10 cellular contexts compared by ENCODE assay signal in genomic region chr1:36109041-36109679, GRCh38. TPM values are rescaled to one million over a fixed set of nuclear protein-coding genes. Genes with fewer than 3 reads are reported as not detected.
DNase-seq lines count a peak whose midpoint lies in the region; ATAC-seq and TF ChIP-seq lines count a peak whose summit lies in the region.
"Had no signal": no experiment of that assay in that cellular context is flagged by ENCODE, and none has a peak within 500 bp of the region (broad histone marks: within the 10 kb centered on the region; RNA-seq: fewer than 3 reads in every experiment).

No MANE protein-coding gene starts in this region.

- H3K27ac ChIP-seq in GM23248 (peak overlapping the region; percentile 54), SK-N-SH (ENCODE audit: low read depth in 2 of 2, low read length in 1 of 2) (peak overlapping the region in 1 of 2 experiments; percentile 55; a peak in 2 of 4 replicates), ovary (no peak overlapping the region)

- DNase-seq in GM23248 (peak; percentile 90), SK-N-SH (no peak), MCF 10A (ENCODE audit: unreplicated experiment) (peak; percentile 42), osteocyte (ENCODE audit: extremely low spot score, unreplicated experiment) (no peak), left colon (no peak), ovary (no peak)
- DNase-seq in effector CD4-positive, alpha-beta T cell: no peak
- DNase-seq: NCI-H1105 had no signal

- H3K4me3 ChIP-seq in GM23248 (no peak overlapping the region), SK-N-SH (ENCODE audit: low read depth in 2 of 2, low read length in 1 of 2) (no peak overlapping the region), ovary (no peak overlapping the region)

- H3K9ac ChIP-seq in GM23248: peak overlapping the region; percentile 54
- peak overlapping the region; percentile 25; the same call in 1 of the 2 replicates for H3K9ac ChIP-seq in SK-N-SH

- no peak overlapping the region for H3K4me3 Mint-ChIP-seq in MCF 10A (ENCODE audit: unreplicated experiment)
- H3K4me3 Mint-ChIP-seq in osteocyte (ENCODE audit: unreplicated experiment): no peak overlapping the region

- WGBS in GM23248 (ENCODE audit: low coverage in 1 of 2, low lambda C conversion rate in 2 of 2, missing lambda C conversion rate in 2 of 2), 2 experiments: 63 to 73% methylated on average over 6 to 11 of the region's 11 CpGs
- WGBS in SK-N-SH (ENCODE audit: low lambda C conversion rate): 47% methylated on average over 8 of the region's 11 CpGs
- 65 to 72% (median 68%) methylated on average over 11 of the region's 11 CpGs for WGBS in ovary, 3 donors

- no peak for TF ChIP-seq RAD21 in SK-N-SH (IDR thresholded peaks at IDR 0.05; ENCODE audit: low read length)

- in situ Hi-C loops in GM23248 (cut with MboI): loop anchor here (10.0 kb wide), 1 partner anchor 186 kb away; no protein-coding TSS in a partner anchor

- no peaks in the 10 kb centered on the region for H3K9me3 ChIP-seq in GM23248 (ENCODE audit: low read depth)
- H3K9me3 ChIP-seq in SK-N-SH: no peaks in the 10 kb centered on the region
- no peaks in the 10 kb centered on the region for H3K9me3 ChIP-seq in ovary

- BruUV-seq in MCF 10A (replicated peaks; lab: Mats Ljungman, UMichigan): no TSS peak

- no peak for TF ChIP-seq CTCF in SK-N-SH (IDR thresholded peaks at IDR 0.05)
- TF ChIP-seq CTCF in MCF 10A (IDR thresholded peaks at IDR 0.05; ENCODE audit: unreplicated experiment): no peak
- no peak for TF ChIP-seq CTCF in osteocyte (IDR thresholded peaks at IDR 0.05)
- no peak for TF ChIP-seq CTCF in ovary (IDR thresholded peaks at IDR 0.05)

- H4K20me1 ChIP-seq in GM23248 (ENCODE audit: insufficient read depth) (no peaks in the 10 kb centered on the region), SK-N-SH (ENCODE audit: insufficient read depth) (no peaks in the 10 kb centered on the region)

- H3K79me2 ChIP-seq in GM23248 (ENCODE audit: insufficient read depth): no peaks in the 10 kb centered on the region
- H3K79me2 ChIP-seq in SK-N-SH (ENCODE audit: insufficient read depth): no peaks in the 10 kb centered on the region

- no peaks in the 10 kb centered on the region for H3K36me3 Mint-ChIP-seq in MCF 10A (ENCODE audit: insufficient read depth, unreplicated experiment)
- H3K36me3 Mint-ChIP-seq in osteocyte (ENCODE audit: unreplicated experiment): no peaks in the 10 kb centered on the region

- TF ChIP-seq EP300 in SK-N-SH (IDR thresholded peaks at IDR 0.05; ENCODE audit: borderline replicate concordance in 1 of 2, low read depth in 1 of 2, low read length in 1 of 2) (no peak), ovary (IDR thresholded peaks at IDR 0.05) (no peak)

- H3K27ac Mint-ChIP-seq in MCF 10A (ENCODE audit: low read depth, unreplicated experiment) (no peak overlapping the region), osteocyte (ENCODE audit: unreplicated experiment) (peak overlapping the region; percentile 85)

- H3K4me2 ChIP-seq in GM23248 (ENCODE audit: unreplicated experiment): no peak overlapping the region
- H3K4me2 ChIP-seq in SK-N-SH: peak overlapping the region; percentile 43; the same call in 1 of the 2 replicates

- H3K9me3 Mint-ChIP-seq in MCF 10A (ENCODE audit: unreplicated experiment): no peaks in the 10 kb centered on the region
- no peaks in the 10 kb centered on the region for H3K9me3 Mint-ChIP-seq in osteocyte (ENCODE audit: unreplicated experiment)

- H3K27me3 ChIP-seq in GM23248 (replicated peaks; ENCODE audit: insufficient read depth) (no peaks in the 10 kb centered on the region), SK-N-SH (ENCODE audit: insufficient read depth) (no peaks in the 10 kb centered on the region), ovary (no peaks in the 10 kb centered on the region)

- CTCF ChIA-PET in SK-N-SH (lab: Yijun Ruan, JAX) (interaction anchor here (1.7 to 32.6 kb wide), 3 partner anchors 9 to 40 kb away, joined by 4 to 700 read pairs (median 11); partner anchors contain the start of gene TRAPPC3), MCF 10A (lab: Yijun Ruan, JAX) (interaction anchor here (1.0 to 2.0 kb wide), 3 partner anchors 8 to 79 kb away, joined by 3 to 5 read pairs (median 4); no protein-coding TSS in a partner anchor)

- H3K27me3 Mint-ChIP-seq in MCF 10A (ENCODE audit: insufficient read depth, unreplicated experiment) (no peaks in the 10 kb centered on the region), osteocyte (ENCODE audit: unreplicated experiment) (no peaks in the 10 kb centered on the region)

- H3K4me1 ChIP-seq in GM23248 (ENCODE audit: insufficient read depth): peaks cover 13% of the 10 kb centered on the region
- H3K4me1 ChIP-seq in SK-N-SH (ENCODE audit: control insufficient read depth in 1 of 2, insufficient read depth in 2 of 2, low read depth in 1 of 2, low read length in 1 of 2): peaks cover 6 to 13% of the 10 kb centered on the region in 2 experiments; a peak in 3 of 4 replicates
- H3K4me1 ChIP-seq in ovary (ENCODE audit: insufficient read depth): no peaks in the 10 kb centered on the region

- H3F3A ChIP-seq in GM23248 (ENCODE audit: insufficient read depth) (0 out of 2 replicates have a peak, but pooled peaks cover 3% of the 10 kb centered on the region), SK-N-SH (replicated peaks; ENCODE audit: insufficient read depth) (peaks cover 2% of the 10 kb centered on the region)

- TF ChIP-seq POLR2A in ovary (IDR thresholded peaks at IDR 0.05): no peak

- H2AFZ ChIP-seq in GM23248 (peak overlapping the region; percentile 51; the same call in 1 of the 2 replicates), SK-N-SH (ENCODE audit: low read depth) (peak overlapping the region; percentile 85)

- POLR2A ChIA-PET in SK-N-SH (lab: Yijun Ruan, JAX) (no interaction called here), MCF 10A (lab: Yijun Ruan, JAX) (no interaction called here)

- peaks cover 6% of the 10 kb centered on the region for H3K4me1 Mint-ChIP-seq in MCF 10A (ENCODE audit: insufficient read depth, unreplicated experiment)
- peaks cover 48% of the 10 kb centered on the region for H3K4me1 Mint-ChIP-seq in osteocyte (ENCODE audit: unreplicated experiment)

- no peaks in the 10 kb centered on the region for H3K36me3 ChIP-seq in GM23248 (ENCODE audit: low read depth)
- H3K36me3 ChIP-seq in SK-N-SH (replicated peaks in 1 of 2; ENCODE audit: control insufficient read depth in 1 of 2, insufficient read depth in 2 of 2, low read length in 1 of 2): no peaks in the 10 kb centered on the region
- no peaks in the 10 kb centered on the region for H3K36me3 ChIP-seq in ovary

- H3K9me2 ChIP-seq in GM23248 (ENCODE audit: insufficient read depth) (no peaks in the 10 kb centered on the region), SK-N-SH (no peaks in the 10 kb centered on the region)

- ATAC-seq in left colon (no peak), GM21447 (IDR thresholded peaks at IDR 0.05; ENCODE audit: unreplicated experiment) (no peak)

- intact Hi-C loops in MCF 10A (cut with micrococcal nuclease): no loop called here
- intact Hi-C loops in left colon (cut with DNase I, micrococcal nuclease): no loop called here
- intact Hi-C loops in ovary (cut with DNase I): loop anchor here in 1 of 4 donors (10.0 kb wide), 1 partner anchor 316 kb away; no protein-coding TSS in a partner anchor

RNA-seq across cellular contexts. Expression of gene COL8A2, which starts 15.9 kb away (rescaled TPM):
- 30.5 and 33.1 TPM in 2 replicates for total RNA-seq in GM23248 (2014; rRNA removed; shearing (Covaris generic))
- 2.9 and 3.2 TPM in 2 replicates for polyA plus RNA-seq in GM23248 (2016; fragmentation: Nextera tagmentation; extraction: Ambion mirVana)
- polyA plus RNA-seq in SK-N-SH (2012; rRNA removed): 2.6 and 3.1 TPM in 2 replicates
- 1.6 and 2.6 TPM in 2 replicates for polyA plus RNA-seq in SK-N-SH (2012; cell fraction: cytosol; rRNA removed)
- 2.3 and 2.6 TPM in 2 replicates for polyA plus RNA-seq in SK-N-SH (2012; cell fraction: nucleus; rRNA removed)
- total RNA-seq in MCF 10A (2022): not detected in 2 replicates
- 8.2 and 10.1 TPM in 2 replicates for total RNA-seq in osteocyte
- total RNA-seq in left colon: 1 to 10 TPM in 1 of 2 donors, under 1 TPM in 1; 0.55 to 1.8 TPM
- 1 to 10 TPM; 2.5 to 6.2 (median 4.1) TPM for total RNA-seq in ovary
- 1 to 10 TPM; 2.3 to 4.6 TPM for polyA plus RNA-seq in ovary
- polyA plus RNA-seq: neural cell had no signal

RNA-seq across cellular contexts. Expression of gene ADPRS, which starts 20.5 kb away (rescaled TPM):
- 64.7 and 70.3 TPM in 2 replicates for total RNA-seq in GM23248 (2014; rRNA removed; shearing (Covaris generic))
- polyA plus RNA-seq in GM23248 (2016; fragmentation: Nextera tagmentation; extraction: Ambion mirVana) (38.9 and 42.0 TPM in 2 replicates), SK-N-SH (2012; rRNA removed) (54.2 and 62.3 TPM in 2 replicates), ovary (10 to 100 TPM; 14.9 to 24.8 TPM)
- polyA plus RNA-seq in SK-N-SH (2012; cell fraction: cytosol; rRNA removed): 34.6 and 47.4 TPM in 2 replicates
- 51.1 and 60.8 TPM in 2 replicates for polyA plus RNA-seq in SK-N-SH (2012; cell fraction: nucleus; rRNA removed)
- total RNA-seq in MCF 10A (2022) (24.8 and 26.4 TPM in 2 replicates), osteocyte (19.7 and 24.4 TPM in 2 replicates), left colon (10 to 100 TPM; 22.2 to 22.3 TPM), ovary (10 to 100 TPM; 21.0 to 52.2 (median 27.4) TPM)

RNA-seq across cellular contexts. Expression of gene TEKT2, which starts 25.3 kb away (rescaled TPM):
- not detected in 2 replicates for total RNA-seq in GM23248 (2014; rRNA removed; shearing (Covaris generic))
- polyA plus RNA-seq in GM23248 (2016; fragmentation: Nextera tagmentation; extraction: Ambion mirVana) (not detected in 2 replicates), SK-N-SH (2012; rRNA removed) (1.0 and 1.2 TPM in 2 replicates), ovary (under 1 TPM; 0.12 to 0.36 TPM)
- polyA plus RNA-seq in SK-N-SH (2012; cell fraction: cytosol; rRNA removed): 0.17 and 0.30 TPM in 2 replicates
- 4.1 and 4.4 TPM in 2 replicates for polyA plus RNA-seq in SK-N-SH (2012; cell fraction: nucleus; rRNA removed)
- total RNA-seq in MCF 10A (2022) (not detected in 2 replicates), osteocyte (0.39 and 0.70 TPM in 2 replicates), left colon (not detected), ovary (10 to 100 TPM in 1 of 7 donors, 1 to 10 TPM in 4, under 1 TPM in 2; 0.28 to 22.5 (median 2.1) TPM)

RNA-seq across cellular contexts. Expression of gene TRAPPC3, which starts 40.1 kb away (rescaled TPM):
- 101 and 112 TPM in 2 replicates for total RNA-seq in GM23248 (2014; rRNA removed; shearing (Covaris generic))
- 134 and 135 TPM in 2 replicates for polyA plus RNA-seq in GM23248 (2016; fragmentation: Nextera tagmentation; extraction: Ambion mirVana)
- 149 and 169 TPM in 2 replicates for polyA plus RNA-seq in SK-N-SH (2012; rRNA removed)
- polyA plus RNA-seq in SK-N-SH (2012; cell fraction: cytosol; rRNA removed): 172 and 173 TPM in 2 replicates
- polyA plus RNA-seq in SK-N-SH (2012; cell fraction: nucleus; rRNA removed): 83.1 and 92.3 TPM in 2 replicates
- 72.8 and 75.5 TPM in 2 replicates for total RNA-seq in MCF 10A (2022)
- total RNA-seq in osteocyte: 68.9 and 72.4 TPM in 2 replicates
- 10 to 100 TPM; 62.4 to 63.0 TPM for total RNA-seq in left colon
- 10 to 100 TPM; 42.3 to 49.6 (median 45.2) TPM for total RNA-seq in ovary
- polyA plus RNA-seq in ovary: 10 to 100 TPM; 44.0 to 94.6 TPM

RNA-seq across cellular contexts. Expression of gene MAP7D1, which starts 46.8 kb away (rescaled TPM):
- total RNA-seq in GM23248 (2014; rRNA removed; shearing (Covaris generic)): 160 and 224 TPM in 2 replicates
- 34.8 and 35.8 TPM in 2 replicates for polyA plus RNA-seq in GM23248 (2016; fragmentation: Nextera tagmentation; extraction: Ambion mirVana)
- polyA plus RNA-seq in SK-N-SH (2012; rRNA removed): 40.6 and 69.9 TPM in 2 replicates
- 78.2 and 85.1 TPM in 2 replicates for polyA plus RNA-seq in SK-N-SH (2012; cell fraction: cytosol; rRNA removed)
- polyA plus RNA-seq in SK-N-SH (2012; cell fraction: nucleus; rRNA removed): 137 and 148 TPM in 2 replicates
- 131 and 170 TPM in 2 replicates for total RNA-seq in MCF 10A (2022)
- 157 and 163 TPM in 2 replicates for total RNA-seq in osteocyte
- total RNA-seq in left colon: 10 to 100 TPM; 38.3 to 62.5 TPM
- total RNA-seq in ovary: 10 to 100 TPM; 34.9 to 99.1 (median 69.0) TPM
- 10 to 100 TPM; 31.4 to 44.3 TPM for polyA plus RNA-seq in ovary

Comparison
In these comparisons a context has a peak if more than half of its experiments do, and no peak if none do; other contexts are left out.
1. DNase-seq: peak in GM23248 (single experiment) and MCF 10A (single experiment); none in SK-N-SH (single experiment), osteocyte (single experiment), left colon (0 of 2), effector CD4-positive, alpha-beta T cell (single experiment) and ovary (0 of 5).